9 cellular contexts compared by ENCODE assay signal in the genomic region with DNA sequence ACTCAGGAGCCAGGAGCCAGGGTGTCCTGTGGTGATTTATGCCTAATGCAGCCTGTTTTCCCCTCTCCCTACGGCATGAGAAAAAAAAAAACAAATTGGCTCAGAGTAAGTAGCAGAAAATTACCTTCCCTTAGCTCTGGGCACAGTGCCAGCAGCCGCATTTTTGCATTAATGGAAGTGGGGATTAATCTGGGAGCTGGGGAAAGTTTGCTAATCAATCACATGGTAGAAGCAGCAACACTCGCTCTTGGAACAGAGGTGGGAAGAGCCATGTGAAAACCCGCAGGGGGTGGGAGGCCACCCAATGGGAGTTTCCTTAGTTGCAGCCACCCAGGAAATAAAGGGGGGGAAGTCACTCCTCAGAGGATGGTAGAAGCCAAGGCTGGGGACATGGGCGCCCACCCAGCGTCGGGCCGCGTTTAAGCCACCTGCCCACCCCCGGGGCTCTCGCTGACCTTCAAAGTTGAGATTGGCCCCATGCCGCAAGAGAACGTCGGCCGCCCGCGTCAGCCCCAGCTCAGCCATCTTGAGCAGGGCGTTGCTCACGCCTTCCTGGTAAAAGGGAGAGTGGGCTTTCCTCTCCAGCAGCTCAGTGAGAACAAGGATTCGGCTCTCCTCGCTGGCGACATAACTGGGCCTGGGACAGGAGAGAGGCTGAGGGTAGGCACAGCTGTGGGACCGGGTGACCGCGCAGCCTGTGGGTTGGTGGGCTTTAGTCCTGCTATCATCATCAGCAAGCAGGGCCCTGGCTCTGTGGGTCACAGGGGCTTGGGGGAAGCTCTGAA. TPM values are rescaled to one million over a fixed set of nuclear protein-coding genes. Genes with fewer than 3 reads are reported as not detected.
A peak's percentile ranks its signal among the peaks of the same experiment; 100 is the strongest.
DNase-seq lines count a peak whose midpoint lies in the region; ATAC-seq lines count a peak whose summit lies in the region.
"Had no signal": no experiment of that assay in that cellular context is flagged by ENCODE, and none has a peak within 500 bp of the region (broad histone marks: within the 10 kb centered on the region; RNA-seq: fewer than 3 reads in every experiment).

No MANE protein-coding gene starts in this region.

- no peaks in the 10 kb centered on the region for H3K9me3 Mint-ChIP-seq in stimulated activated naive CD8-positive, alpha-beta T cell treated with anti-CD3 and anti-CD28 coated beads, Interleukin-15, Interleukin-2, amounts not matched to agents 100 ng/mL and 50 ng/mL, for 24 hours

- peaks cover 30% of the 10 kb centered on the region for H3K4me1 ChIP-seq in stomach smooth muscle (ENCODE audit: control insufficient read depth, insufficient read depth, low read length)

- DNase-seq in stimulated activated naive CD8-positive, alpha-beta T cell treated with anti-CD3 and anti-CD28 coated beads, Interleukin-15, Interleukin-2, amounts not matched to agents 100 U/mL and 50 U/mL, for 24 hours, result no peak
- DNase-seq in T-helper 17 cell, result no peak
- DNase-seq in glomerular visceral epithelial cell (ENCODE audit: extremely low spot score), result peak; percentile 48
- DNase-seq in NCI-H1930 (lab: John Stamatoyannopoulos, UW), result no peak
- no peak for DNase-seq in KBM-7

- no peak overlapping the region for H3K27ac Mint-ChIP-seq in stimulated activated naive CD8-positive, alpha-beta T cell treated with anti-CD3 and anti-CD28 coated beads, Interleukin-15, Interleukin-2, amounts not matched to agents 100 ng/mL and 50 ng/mL, for 24 hours
- H3K27ac Mint-ChIP-seq in T-helper 17 cell, result peak overlapping the region; percentile 93

- H3K9ac ChIP-seq in stomach smooth muscle (ENCODE audit: low read length in 2 of 2), result peak overlapping the region in 1 of 2 donors; percentile 80

- no peak for ATAC-seq in stimulated activated naive CD8-positive, alpha-beta T cell treated with anti-CD3 and anti-CD28 coated beads, Interleukin-15, Interleukin-2, amounts not matched to agents 100 U/mL and 50 U/mL, for 24 hours
- no peak for ATAC-seq in T-helper 17 cell
- no peak for ATAC-seq in HG03280 (IDR thresholded peaks at IDR 0.05; ENCODE audit: unreplicated experiment)

- H3K36me3 Mint-ChIP-seq in stimulated activated naive CD8-positive, alpha-beta T cell treated with anti-CD3 and anti-CD28 coated beads, Interleukin-15, Interleukin-2, amounts not matched to agents 100 ng/mL and 50 ng/mL, for 24 hours (ENCODE audit: low read depth), result peaks cover 19% of the 10 kb centered on the region
- peaks cover 5% of the 10 kb centered on the region for H3K36me3 Mint-ChIP-seq in T-helper 17 cell (ENCODE audit: low read depth)

- peaks cover 17% of the 10 kb centered on the region for H3K4me1 Mint-ChIP-seq in stimulated activated naive CD8-positive, alpha-beta T cell treated with anti-CD3 and anti-CD28 coated beads, Interleukin-15, Interleukin-2, amounts not matched to agents 100 ng/mL and 50 ng/mL, for 24 hours (ENCODE audit: low read depth)
- H3K4me1 Mint-ChIP-seq in T-helper 17 cell, result peaks cover 20% of the 10 kb centered on the region

- no peaks in the 10 kb centered on the region for H3K27me3 ChIP-seq in stomach smooth muscle (ENCODE audit: control insufficient read depth in 1 of 2, insufficient read depth in 2 of 2, low read length in 2 of 2)

- no peaks in the 10 kb centered on the region for H3K9me3 ChIP-seq in T-helper 17 cell (ENCODE audit: control insufficient read depth, low read length, poor library complexity, severe bottlenecking)
- H3K9me3 ChIP-seq in stomach smooth muscle (ENCODE audit: control insufficient read depth in 2 of 2, low read length in 2 of 2), result no peaks in the 10 kb centered on the region

- H3K4me3 Mint-ChIP-seq in stimulated activated naive CD8-positive, alpha-beta T cell treated with anti-CD3 and anti-CD28 coated beads, Interleukin-15, Interleukin-2, amounts not matched to agents 100 ng/mL and 50 ng/mL, for 24 hours, result peak overlapping the region; percentile 89
- H3K4me3 Mint-ChIP-seq in T-helper 17 cell, result peak overlapping the region; percentile 90

- no peak overlapping the region for H3K27ac ChIP-seq in stomach smooth muscle (ENCODE audit: low read length)

- H3K4me3 ChIP-seq in stomach smooth muscle (ENCODE audit: low read length in 2 of 2), result peak overlapping the region; percentile 83 to 97

- in situ Hi-C loops in KBM-7 (cut with MboI; ENCODE audit: low pct_unique_long_range_greater_than_20kb, low sequenced_read_pairs), result no loop called here

- H3K27me3 Mint-ChIP-seq in stimulated activated naive CD8-positive, alpha-beta T cell treated with anti-CD3 and anti-CD28 coated beads, Interleukin-15, Interleukin-2, amounts not matched to agents 100 ng/mL and 50 ng/mL, for 24 hours, result no peaks in the 10 kb centered on the region
- H3K27me3 Mint-ChIP-seq in T-helper 17 cell, result no peaks in the 10 kb centered on the region

- H3K36me3 ChIP-seq in stomach smooth muscle (ENCODE audit: control insufficient read depth in 2 of 2, insufficient read depth in 2 of 2, low read length in 2 of 2), result peaks cover 15 to 32% of the 10 kb centered on the region in 2 donors

RNA-seq across cellular contexts. Expression of a gene that starts 1.7 kb away (rescaled TPM):
- total RNA-seq in T-helper 17 cell, result 10 to 100 TPM; 21.9 to 28.7 TPM

RNA-seq across cellular contexts. Expression of a gene that starts 14.3 kb away (rescaled TPM):
- total RNA-seq in T-helper 17 cell, result 10 to 100 TPM; 27.0 to 27.8 TPM

RNA-seq across cellular contexts. Expression of a gene that starts 19.4 kb away (rescaled TPM):
- total RNA-seq in T-helper 17 cell, result not detected
- total RNA-seq: glomerular endothelial cell had no signal

RNA-seq across cellular contexts. Expression of a gene that starts 25.2 kb away (rescaled TPM):
- not detected for total RNA-seq in T-helper 17 cell
- total RNA-seq: glomerular endothelial cell had no signal
